In genomic region chr1:39158330-39159086, GRCh38 we compare ENCODE assay signal across 9 cellular contexts. TPM values are rescaled to one million over a fixed set of nuclear protein-coding genes. Genes with fewer than 3 reads are reported as not detected.
DNase-seq lines count a peak whose midpoint lies in the region; ATAC-seq and TF ChIP-seq lines count a peak whose summit lies in the region.
"Had no signal": no experiment of that assay in that cellular context is flagged by ENCODE, and none has a peak within 500 bp of the region (broad histone marks: within the 10 kb centered on the region; RNA-seq: fewer than 3 reads in every experiment).

No MANE protein-coding gene starts in this region.

- peak overlapping the region; percentile 56 for H3K9ac ChIP-seq in neural progenitor cell

- H3K4me3 ChIP-seq in neural progenitor cell, result peak overlapping the region; percentile 47

- H3K36me3 Mint-ChIP-seq in endothelial cell (ENCODE audit: low read depth, unreplicated experiment) (peaks cover 2% of the 10 kb centered on the region), neural progenitor cell (peaks cover 9% of the 10 kb centered on the region)

- H3K4me2 ChIP-seq in neural progenitor cell, result peak overlapping the region; percentile 86

- peak overlapping the region; percentile 42 for H3K4me3 Mint-ChIP-seq in endothelial cell (ENCODE audit: unreplicated experiment)
- H3K4me3 Mint-ChIP-seq in neural progenitor cell, result peak overlapping the region; percentile 49

- peaks cover 6% of the 10 kb centered on the region for H3K27me3 Mint-ChIP-seq in endothelial cell (ENCODE audit: unreplicated experiment)
- H3K27me3 Mint-ChIP-seq in neural progenitor cell (ENCODE audit: insufficient read depth, low read depth), result no peaks in the 10 kb centered on the region

- peak overlapping the region; percentile 92 for H3K27ac ChIP-seq in neural progenitor cell
- H3K27ac ChIP-seq: neutrophil had no signal

- peaks cover 65% of the 10 kb centered on the region for H4K20me1 ChIP-seq in neural progenitor cell (ENCODE audit: low read depth)

- H3F3A ChIP-seq in neural progenitor cell (ENCODE audit: low read depth), result peaks cover 43% of the 10 kb centered on the region

- H3K4me1 Mint-ChIP-seq in endothelial cell (ENCODE audit: unreplicated experiment) (peaks cover 71% of the 10 kb centered on the region), neural progenitor cell (peaks cover 60% of the 10 kb centered on the region)

- intact Hi-C loops in cardiac septum (cut with DNase I), result no loop called here

- H3K36me3 ChIP-seq in neural progenitor cell, result no peaks in the 10 kb centered on the region
- H3K36me3 ChIP-seq: neutrophil had no signal

- H3K4me1 ChIP-seq in neural progenitor cell, result peaks cover 63% of the 10 kb centered on the region

- H3K27ac Mint-ChIP-seq in endothelial cell (ENCODE audit: unreplicated experiment) (peak overlapping the region; percentile 76), neural progenitor cell (peak overlapping the region; percentile 93)

- H3K9me3 ChIP-seq in neural progenitor cell (ENCODE audit: low read depth), result no peaks in the 10 kb centered on the region
- H3K9me3 ChIP-seq: neutrophil had no signal

- H3K9me3 Mint-ChIP-seq in endothelial cell (ENCODE audit: unreplicated experiment), result no peaks in the 10 kb centered on the region
- peaks cover 2% of the 10 kb centered on the region for H3K9me3 Mint-ChIP-seq in neural progenitor cell

- no peaks in the 10 kb centered on the region for H3K27me3 ChIP-seq in neural progenitor cell
- H3K27me3 ChIP-seq: neutrophil had no signal

- in situ Hi-C loops in G401 (cut with HindIII; ENCODE audit: low sequenced_read_pairs), result no loop called here

- peak; percentile 58 for DNase-seq in G401 (ENCODE audit: low spot score)
- peak; percentile 60 for DNase-seq in NCI-H2196 treated with DMSO at 0.1 percent for 48 hours (lab: John Stamatoyannopoulos, UW; ENCODE audit: unreplicated experiment)
- no peak for DNase-seq in endothelial cell (ENCODE audit: low spot score)
- peak; percentile 79 for DNase-seq in neural progenitor cell (ENCODE audit: low spot score)
- DNase-seq in NCI-H1694 (lab: John Stamatoyannopoulos, UW), result no peak
- DNase-seq in cardiac septum (ENCODE audit: low spot score), result no peak

- H3K79me2 ChIP-seq in neural progenitor cell (ENCODE audit: low read depth), result peaks cover 100% of the 10 kb centered on the region

- ATAC-seq in GM21619 (IDR thresholded peaks at IDR 0.05; ENCODE audit: unreplicated experiment) (no peak), GM19324 (IDR thresholded peaks at IDR 0.05; ENCODE audit: low FRiP score, unreplicated experiment) (no peak)

- no peak overlapping the region for H2AFZ ChIP-seq in neural progenitor cell (replicated peaks)

- TF ChIP-seq CTCF in endothelial cell (IDR thresholded peaks at IDR 0.05; ENCODE audit: unreplicated experiment), result no peak
- no peak for TF ChIP-seq CTCF in neural progenitor cell (IDR thresholded peaks at IDR 0.05)

RNA-seq across cellular contexts. Expression of gene MACF1, which starts 46.0 kb away (rescaled TPM):
- 89.7 and 134 TPM in 2 replicates for total RNA-seq in G401 (2014; rRNA removed; shearing (Covaris generic))
- total RNA-seq in endothelial cell (ENCODE audit: unreplicated experiment) (511 TPM), neural progenitor cell (ENCODE audit: low replicate concordance) (203 and 222 TPM in 2 replicates), cardiac septum (331 TPM)

Comparison
In these comparisons a context has a peak if more than half of its experiments do, and no peak if none do; other contexts are left out.
1. DNase-seq: peak in G401 (single experiment), NCI-H2196 treated with DMSO at 0.1 percent for 48 hours (single experiment) and neural progenitor cell (single experiment); none in endothelial cell (single experiment), NCI-H1694 (single experiment) and cardiac septum (single experiment).